In the genomic region with DNA sequence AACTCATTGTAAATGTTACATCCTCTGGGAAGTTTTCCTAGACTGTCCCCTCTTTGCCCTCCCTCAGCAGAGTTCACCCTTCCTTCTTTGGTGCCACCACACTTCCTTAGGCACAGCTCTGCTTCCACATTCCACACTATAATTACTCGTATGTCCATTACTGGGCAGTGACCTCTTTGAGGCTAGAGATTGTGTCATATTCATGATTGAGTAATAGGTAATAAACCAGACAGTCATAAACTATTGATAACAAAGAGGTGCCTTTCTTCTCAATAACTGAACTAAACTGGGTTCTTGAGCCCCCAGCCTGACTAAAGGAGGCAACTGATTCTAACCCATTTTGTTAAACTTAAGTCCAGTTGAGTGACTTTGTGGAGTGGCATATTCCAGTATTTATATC, we compare ENCODE assay signal across 8 cellular contexts. TPM values are rescaled to one million over a fixed set of nuclear protein-coding genes. Genes with fewer than 3 reads are reported as not detected.
"Had no signal": no experiment of that assay in that cellular context is flagged by ENCODE, and none has a peak within 500 bp of the region (broad histone marks: within the 10 kb centered on the region; RNA-seq: fewer than 3 reads in every experiment).

No MANE protein-coding gene starts in this region.

- FAIRE-seq: H1 had no signal

- H3K4me2 ChIP-seq: GM23338 had no signal

- DNase-seq: H9, HCEC 1CT, HFFc6, KG1 had no signal

- ATAC-seq: GM23338 had no signal

- H2AFZ ChIP-seq: GM23338 had no signal

- H3K4me3 ChIP-seq: GM23338 had no signal

- H3K27ac ChIP-seq: HL-60 had no signal

RNA-seq across cellular contexts. Expression of gene MYO3B, which starts 28.3 kb away (rescaled TPM):
- total RNA-seq: HFFc6, HT1080 had no signal
- polyA plus RNA-seq: GM23338 had no signal
